ENCODE assay signal across 12 cellular contexts in the genomic region with DNA sequence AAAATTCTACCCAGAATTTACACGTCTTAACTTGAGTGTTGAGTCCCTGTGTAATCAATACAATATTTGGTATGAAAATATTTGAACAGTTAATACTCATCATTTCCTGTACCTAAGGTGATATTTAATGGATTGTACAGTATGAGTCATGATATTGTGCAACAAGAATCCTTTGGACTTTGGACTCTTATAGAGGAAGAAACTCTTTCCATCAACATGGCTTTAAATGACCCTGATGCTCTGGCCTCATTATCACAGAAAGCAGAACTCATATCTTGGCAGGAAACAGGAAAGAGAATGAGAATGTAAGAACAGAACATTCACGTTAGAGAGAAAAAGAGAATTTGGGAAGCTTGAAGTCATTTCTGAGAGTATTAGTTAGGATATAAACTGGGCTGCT.
DNase-seq lines count a peak whose midpoint lies in the region; ATAC-seq and TF ChIP-seq lines count a peak whose summit lies in the region.
"Had no signal": no experiment of that assay in that cellular context is flagged by ENCODE, and none has a peak within 500 bp of the region (broad histone marks: within the 10 kb centered on the region; RNA-seq: fewer than 3 reads in every experiment).

No MANE protein-coding gene starts in this region.

- no peak for TF ChIP-seq POLR2A in HCT116 (IDR thresholded peaks at IDR 0.05; ENCODE audit: borderline replicate concordance, extremely low read depth, insufficient read depth, insufficient read length)

- H3K27me3 Mint-ChIP-seq in progenitor cell of endocrine pancreas, result peaks cover 5% of the 10 kb centered on the region
- no peaks in the 10 kb centered on the region for H3K27me3 Mint-ChIP-seq in stimulated activated naive CD8-positive, alpha-beta T cell treated with anti-CD3 and anti-CD28 coated beads, Interleukin-15, amount 100 ng/mL, for 72 hours
- H3K27me3 Mint-ChIP-seq: activated naive CD4-positive, alpha-beta T cell treated with anti-CD3 and anti-CD28 coated beads, Interleukin-2, amount 50 U/mL, for 24 hours had no signal

- H3K27me3 ChIP-seq in HCT116 (ENCODE audit: insufficient read depth, low read length), result no peaks in the 10 kb centered on the region
- H3K27me3 ChIP-seq: spleen had no signal

- no peak overlapping the region for H3K27ac Mint-ChIP-seq in progenitor cell of endocrine pancreas
- H3K27ac Mint-ChIP-seq in stimulated activated naive CD8-positive, alpha-beta T cell treated with anti-CD3 and anti-CD28 coated beads, Interleukin-15, amount 100 ng/mL, for 72 hours, result no peak overlapping the region
- H3K27ac Mint-ChIP-seq: activated CD4-positive, alpha-beta T cell treated with anti-CD3 and anti-CD28 coated beads, Interleukin-2, amount 10 ng/mL, durations not matched to agents 7 days and 5 days; activated naive CD4-positive, alpha-beta T cell treated with anti-CD3 and anti-CD28 coated beads, Interleukin-2, amount 50 U/mL, for 24 hours had no signal

- no peak overlapping the region for H2AFZ ChIP-seq in HCT116 (ENCODE audit: low read depth, low read length, poor library complexity, severe bottlenecking)

- ATAC-seq in HCT116 (peak; percentile 76), mucosa of descending colon (peak; percentile 98)
- no peak for ATAC-seq in stimulated activated naive CD8-positive, alpha-beta T cell treated with anti-CD3 and anti-CD28 coated beads, Interleukin-15, amount 100 ng/mL, for 72 hours

- H3K4me3 Mint-ChIP-seq in progenitor cell of endocrine pancreas (ENCODE audit: low read depth), result no peak overlapping the region
- H3K4me3 Mint-ChIP-seq in stimulated activated naive CD8-positive, alpha-beta T cell treated with anti-CD3 and anti-CD28 coated beads, Interleukin-15, amount 100 ng/mL, for 72 hours, result no peak overlapping the region
- H3K4me3 Mint-ChIP-seq: activated CD4-positive, alpha-beta T cell treated with anti-CD3 and anti-CD28 coated beads, Interleukin-2, amount 10 ng/mL, durations not matched to agents 7 days and 5 days; activated naive CD4-positive, alpha-beta T cell treated with anti-CD3 and anti-CD28 coated beads, Interleukin-2, amount 50 U/mL, for 24 hours had no signal

- intact Hi-C loops in HCT116 (cut with micrococcal nuclease) (no loop called here), mucosa of descending colon (cut with DNase I, micrococcal nuclease) (no loop called here)

- no peaks in the 10 kb centered on the region for H3K9me2 ChIP-seq in HCT116 (ENCODE audit: insufficient read depth)

- TF ChIP-seq RAD21 in HCT116 (IDR thresholded peaks at IDR 0.05; ENCODE audit: low read depth), result 0 out of 2 replicates have a peak, but pooled peaks have one; percentile 13

- peak; percentile 64 for DNase-seq in HCT116 (ENCODE audit: low read depth, low spot score)
- peak; percentile 87 for DNase-seq in NCI-H69 (lab: John Stamatoyannopoulos, UW)
- peak; percentile 24 to 39 for DNase-seq in cardiac fibroblast (ENCODE audit: low read depth in 2 of 2)
- DNase-seq in mucosa of descending colon, result peak in 1 of 3 donors; percentile 26
- no peak for DNase-seq in DMS114 treated with DMSO at 0.1 percent for 48 hours (lab: John Stamatoyannopoulos, UW; ENCODE audit: unreplicated experiment)
- DNase-seq in progenitor cell of endocrine pancreas (ENCODE audit: low spot score, unreplicated experiment), result no peak
- no peak for DNase-seq in stimulated activated naive CD8-positive, alpha-beta T cell treated with anti-CD3 and anti-CD28 coated beads, Interleukin-15, amount 100 ng/mL, for 72 hours
- no peak for DNase-seq in coronary artery (ENCODE audit: low spot score)
- DNase-seq: activated CD4-positive, alpha-beta T cell treated with anti-CD3 and anti-CD28 coated beads, Interleukin-2, amount 10 ng/mL, durations not matched to agents 7 days and 5 days; NCI-H1930; spleen had no signal

- peak overlapping the region in 1 of 2 experiments; percentile 20; a peak in 1 of 4 replicates for H3K4me3 ChIP-seq in HCT116 (replicated peaks in 1 of 2; ENCODE audit: low read depth in 1 of 2, low read length in 2 of 2)
- no peak overlapping the region for H3K4me3 ChIP-seq in cardiac fibroblast (replicated peaks in 1 of 2; ENCODE audit: low read depth in 2 of 2, low read length in 2 of 2)
- H3K4me3 ChIP-seq in mucosa of descending colon, result no peak overlapping the region
- no peak overlapping the region for H3K4me3 ChIP-seq in coronary artery
- H3K4me3 ChIP-seq: spleen had no signal

- H4K20me1 ChIP-seq in HCT116 (ENCODE audit: insufficient read depth), result no peaks in the 10 kb centered on the region

- H3K27ac ChIP-seq in HCT116 (ENCODE audit: low read depth, low read length), result peak overlapping the region; percentile 6; the same call in 1 of the 2 replicates
- H3K27ac ChIP-seq in coronary artery, result no peak overlapping the region
- H3K27ac ChIP-seq: spleen had no signal

- CTCF ChIA-PET in HCT116 (lab: Charles Lee), result no interaction called here

- no peaks in the 10 kb centered on the region for H3K4me1 Mint-ChIP-seq in progenitor cell of endocrine pancreas (ENCODE audit: low read depth)
- H3K4me1 Mint-ChIP-seq in stimulated activated naive CD8-positive, alpha-beta T cell treated with anti-CD3 and anti-CD28 coated beads, Interleukin-15, amount 100 ng/mL, for 72 hours, result no peaks in the 10 kb centered on the region
- H3K4me1 Mint-ChIP-seq: activated CD4-positive, alpha-beta T cell treated with anti-CD3 and anti-CD28 coated beads, Interleukin-2, amount 10 ng/mL, durations not matched to agents 7 days and 5 days; activated naive CD4-positive, alpha-beta T cell treated with anti-CD3 and anti-CD28 coated beads, Interleukin-2, amount 50 U/mL, for 24 hours had no signal

- H3K4me1 ChIP-seq in HCT116 (ENCODE audit: control insufficient read depth in 1 of 2, insufficient read depth in 2 of 2, low read length in 2 of 2), result peaks cover 23 to 25% of the 10 kb centered on the region in 2 experiments
- no peaks in the 10 kb centered on the region for H3K4me1 ChIP-seq in mucosa of descending colon (ENCODE audit: low read depth)
- H3K4me1 ChIP-seq: spleen had no signal

- H3K9me3 ChIP-seq in HCT116 (ENCODE audit: control insufficient read depth in 1 of 2, insufficient read depth in 1 of 2, low read depth in 1 of 2, low read length in 2 of 2), result no peaks in the 10 kb centered on the region
- no peaks in the 10 kb centered on the region for H3K9me3 ChIP-seq in mucosa of descending colon
- H3K9me3 ChIP-seq: spleen had no signal

- no TSS peak for BruUV-seq in HCT116 (replicated peaks; lab: Mats Ljungman, UMichigan)

- POLR2A ChIA-PET in HCT116 (lab: Charles Lee), result no interaction called here

- H3K9ac ChIP-seq in HCT116 (ENCODE audit: low read length), result no peak overlapping the region

- peak overlapping the region; percentile 54 for H3K4me2 ChIP-seq in HCT116 (ENCODE audit: low read length)

- H3K36me3 ChIP-seq in HCT116 (ENCODE audit: control insufficient read depth in 1 of 2, insufficient read depth in 2 of 2, low read length in 2 of 2) (no peaks in the 10 kb centered on the region), mucosa of descending colon (ENCODE audit: low read depth) (no peaks in the 10 kb centered on the region)
- H3K36me3 ChIP-seq: spleen had no signal

- RAD21 ChIA-PET in HCT116 (lab: Charles Lee; ENCODE audit: low non-redundant PET in 1 of 2, low total read pairs in 2 of 2, uncharacterized antibody in 2 of 2, unreplicated experiment in 2 of 2), result no interaction called here

- TF ChIP-seq CTCF in HCT116 (IDR thresholded peaks at IDR 0.05 in 2 of 3, conservative IDR thresholded peaks at IDR 0.05 in 1 of 3; ENCODE audit: borderline replicate concordance in 1 of 3, insufficient read depth in 1 of 3, low read depth in 2 of 3, low read length in 2 of 3), result no peak
- TF ChIP-seq CTCF in cardiac fibroblast (IDR thresholded peaks at IDR 0.05; ENCODE audit: low read depth, low read length), result no peak
- no peak for TF ChIP-seq CTCF in mucosa of descending colon (IDR thresholded peaks at IDR 0.05)
- TF ChIP-seq CTCF in progenitor cell of endocrine pancreas (IDR thresholded peaks at IDR 0.05; ENCODE audit: unreplicated experiment), result no peak
- TF ChIP-seq CTCF in coronary artery (IDR thresholded peaks at IDR 0.05), result no peak

- no peaks in the 10 kb centered on the region for H3K36me3 Mint-ChIP-seq in progenitor cell of endocrine pancreas (ENCODE audit: insufficient read depth)
- H3K36me3 Mint-ChIP-seq: activated naive CD4-positive, alpha-beta T cell treated with anti-CD3 and anti-CD28 coated beads, Interleukin-2, amount 50 U/mL, for 24 hours had no signal

- H3K79me2 ChIP-seq in HCT116 (ENCODE audit: insufficient read depth, low read length), result no peaks in the 10 kb centered on the region

- H3K9me3 Mint-ChIP-seq in progenitor cell of endocrine pancreas (ENCODE audit: low read depth), result peaks cover 3% of the 10 kb centered on the region
- no peaks in the 10 kb centered on the region for H3K9me3 Mint-ChIP-seq in stimulated activated naive CD8-positive, alpha-beta T cell treated with anti-CD3 and anti-CD28 coated beads, Interleukin-15, amount 100 ng/mL, for 72 hours
- H3K9me3 Mint-ChIP-seq: activated CD4-positive, alpha-beta T cell treated with anti-CD3 and anti-CD28 coated beads, Interleukin-2, amount 10 ng/mL, durations not matched to agents 7 days and 5 days; activated naive CD4-positive, alpha-beta T cell treated with anti-CD3 and anti-CD28 coated beads, Interleukin-2, amount 50 U/mL, for 24 hours had no signal

TF ChIP-seq in HCT116, 20 proteins besides CTCF, POLR2A, EP300 and RAD21 (continues in another document):
- TF ChIP-seq CEBPB (IDR thresholded peaks at IDR 0.05; ENCODE audit: low read depth), result peak; percentile 100
- peak; percentile 36; the same call in 1 of the 2 replicates for TF ChIP-seq EGR1 (IDR thresholded peaks at IDR 0.05; ENCODE audit: low read depth)
- TF ChIP-seq CBX3 (IDR thresholded peaks at IDR 0.05; ENCODE audit: low read depth), result peak; percentile 97
- TF ChIP-seq, protein P1, sequence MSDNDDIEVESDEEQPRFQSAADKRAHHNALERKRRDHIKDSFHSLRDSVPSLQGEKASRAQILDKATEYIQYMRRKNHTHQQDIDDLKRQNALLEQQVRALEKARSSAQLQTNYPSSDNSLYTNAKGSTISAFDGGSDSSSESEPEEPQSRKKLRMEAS (IDR thresholded peaks at IDR 0.05), result peak; percentile 29; the same call in 1 of the 2 replicates
- TF ChIP-seq, protein P2, sequence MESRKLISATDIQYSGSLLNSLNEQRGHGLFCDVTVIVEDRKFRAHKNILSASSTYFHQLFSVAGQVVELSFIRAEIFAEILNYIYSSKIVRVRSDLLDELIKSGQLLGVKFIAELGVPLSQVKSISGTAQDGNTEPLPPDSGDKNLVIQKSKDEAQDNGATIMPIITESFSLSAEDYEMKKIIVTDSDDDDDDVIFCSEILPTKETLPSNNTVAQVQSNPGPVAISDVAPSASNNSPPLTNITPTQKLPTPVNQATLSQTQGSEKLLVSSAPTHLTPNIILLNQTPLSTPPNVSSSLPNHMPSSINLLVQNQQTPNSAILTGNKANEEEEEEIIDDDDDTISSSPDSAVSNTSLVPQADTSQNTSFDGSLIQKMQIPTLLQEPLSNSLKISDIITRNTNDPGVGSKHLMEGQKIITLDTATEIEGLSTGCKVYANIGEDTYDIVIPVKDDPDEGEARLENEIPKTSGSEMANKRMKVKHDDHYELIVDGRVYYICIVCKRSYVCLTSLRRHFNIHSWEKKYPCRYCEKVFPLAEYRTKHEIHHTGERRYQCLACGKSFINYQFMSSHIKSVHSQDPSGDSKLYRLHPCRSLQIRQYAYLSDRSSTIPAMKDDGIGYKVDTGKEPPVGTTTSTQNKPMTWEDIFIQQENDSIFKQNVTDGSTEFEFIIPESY (IDR thresholded peaks at IDR 0.05; ENCODE audit: extremely low read depth, insufficient replicate concordance, low read length), result no peak

Comparison
In these comparisons a context has a peak if more than half of its experiments do, and no peak if none do; other contexts are left out.
1. DNase-seq: peak in HCT116 (single experiment), NCI-H69 (single experiment) and cardiac fibroblast (2 of 2); none in DMS114 treated with DMSO at 0.1 percent for 48 hours (single experiment), progenitor cell of endocrine pancreas (single experiment), stimulated activated naive CD8-positive, alpha-beta T cell treated with anti-CD3 and anti-CD28 coated beads, Interleukin-15, amount 100 ng/mL, for 72 hours (0 of 2) and coronary artery (single experiment).